In genomic region chrX:54182194-54182863, GRCh38 we compare ENCODE assay signal across 1 cellular context.
TF ChIP-seq lines count a peak whose summit lies in the region.

No MANE protein-coding gene starts in this region.

TF ChIP-seq in PFSK-1, 5 proteins besides CTCF, POLR2A, EP300 and RAD21 (continued from another document):
- no peak for TF ChIP-seq REST (IDR thresholded peaks at IDR 0.05; ENCODE audit: insufficient read depth in 1 of 2, low read depth in 2 of 2, low read length in 2 of 2)
